ENCODE assay signal across 8 cellular contexts in genomic region chr13:110912651-110913051, GRCh38.
DNase-seq lines count a peak whose midpoint lies in the region; ATAC-seq, FAIRE-seq and TF ChIP-seq lines count a peak whose summit lies in the region.

No MANE protein-coding gene starts in this region.

- ATAC-seq in GM21360 (IDR thresholded peaks at IDR 0.05; ENCODE audit: unreplicated experiment) (no peak), GM19463 (IDR thresholded peaks at IDR 0.05; ENCODE audit: unreplicated experiment) (no peak), HG02623 (IDR thresholded peaks at IDR 0.05; ENCODE audit: unreplicated experiment) (no peak)

- no peak overlapping the region for H3K4me3 ChIP-seq in epithelial cell of esophagus (ENCODE audit: low read length)
- peak overlapping the region; percentile 98 for H3K4me3 ChIP-seq in parathyroid adenoma (ENCODE audit: low read depth, low read length)

- H3K4me1 ChIP-seq in parathyroid adenoma, result no peaks in the 10 kb centered on the region

- FAIRE-seq in GM19239 (lab: Jason Lieb, UNC), result peak; percentile 65

- H3K79me2 ChIP-seq in parathyroid adenoma, result peaks cover 27% of the 10 kb centered on the region

- H3K27ac ChIP-seq in parathyroid adenoma, result peak overlapping the region; percentile 29

- no peaks in the 10 kb centered on the region for H3K27me3 ChIP-seq in parathyroid adenoma (ENCODE audit: control insufficient read depth, insufficient read depth, low read length)

- H3K9me3 ChIP-seq in parathyroid adenoma (ENCODE audit: control insufficient read depth, low read length), result no peaks in the 10 kb centered on the region

- no peak for DNase-seq in GM19239 (ENCODE audit: insufficient read length, low spot score)
- peak; percentile 11 for DNase-seq in OCI-M1 (lab: John Stamatoyannopoulos, UW)
- peak; percentile 40 for DNase-seq in epithelial cell of esophagus (ENCODE audit: low read depth)
- no peak for DNase-seq in COLO829 (ENCODE audit: low spot score)

- peak overlapping the region; percentile 78 for H3K4me2 ChIP-seq in parathyroid adenoma (ENCODE audit: low read length)

- no peaks in the 10 kb centered on the region for H3K36me3 ChIP-seq in parathyroid adenoma (ENCODE audit: control insufficient read depth, insufficient read depth, low read length)

- H2AFZ ChIP-seq in parathyroid adenoma, result no peak overlapping the region

- no peak overlapping the region for H3K9ac ChIP-seq in parathyroid adenoma

- no peak for TF ChIP-seq CTCF in epithelial cell of esophagus (IDR thresholded peaks at IDR 0.05; ENCODE audit: insufficient read depth, low read depth, low read length, missing control alignments)
- TF ChIP-seq CTCF in parathyroid adenoma (IDR thresholded peaks at IDR 0.05), result no peak

Comparison
In these comparisons a context has a peak if more than half of its experiments do, and no peak if none do; other contexts are left out.
1. DNase-seq: peak in OCI-M1 (single experiment) and epithelial cell of esophagus (single experiment); none in GM19239 (single experiment) and COLO829 (single experiment).